14 cellular contexts compared by ENCODE assay signal in the genomic region with DNA sequence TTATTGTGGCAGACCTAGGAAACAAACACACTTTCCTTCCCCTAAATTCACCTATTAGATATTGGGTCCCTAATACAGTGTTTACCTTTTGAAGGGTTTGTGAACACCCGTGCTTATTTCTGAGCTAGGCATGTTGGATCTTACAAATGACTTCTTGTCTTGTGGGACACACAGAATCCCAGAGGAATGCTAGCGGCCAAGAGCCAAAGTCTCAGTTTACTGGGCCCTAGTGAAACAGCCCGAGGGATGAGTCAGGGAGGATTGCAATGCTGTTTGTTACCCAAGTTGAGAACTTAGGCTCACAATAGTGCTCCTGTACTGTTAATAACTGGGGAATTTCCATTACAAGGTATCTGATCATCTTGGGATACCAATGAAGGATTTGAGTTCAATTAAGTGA.
DNase-seq lines count a peak whose midpoint lies in the region; ATAC-seq, FAIRE-seq and TF ChIP-seq lines count a peak whose summit lies in the region.
"Had no signal": no experiment of that assay in that cellular context is flagged by ENCODE, and none has a peak within 500 bp of the region (broad histone marks: within the 10 kb centered on the region; RNA-seq: fewer than 3 reads in every experiment).

No MANE protein-coding gene starts in this region.

- intact Hi-C loops in heart left ventricle (cut with DNase I): no loop called here

- H3K9me3 ChIP-seq in A549: no peaks in the 10 kb centered on the region
- H3K9me3 ChIP-seq in heart left ventricle: no peaks in the 10 kb centered on the region

- H3K36me3 Mint-ChIP-seq in HFFc6 (ENCODE audit: low read depth): no peaks in the 10 kb centered on the region
- H3K36me3 Mint-ChIP-seq: activated CD4-positive, alpha-beta memory T cell treated with anti-CD3 and anti-CD28 coated beads for 36 hours; activated naive CD4-positive, alpha-beta T cell treated with anti-CD3 and anti-CD28 coated beads, Interleukin-2, amount 10 ng/mL, durations not matched to agents 7 days and 5 days had no signal

- no peaks in the 10 kb centered on the region for H3K27me3 Mint-ChIP-seq in HFFc6 (ENCODE audit: insufficient read depth)

- TF ChIP-seq RAD21 in A549 (conservative IDR thresholded peaks at IDR 0.05 in 1 of 2, IDR thresholded peaks at IDR 0.05 in 1 of 2): no peak

- no peaks in the 10 kb centered on the region for H3K27me3 ChIP-seq in heart left ventricle

- H3K27ac Mint-ChIP-seq in HFFc6: peak overlapping the region; percentile 66
- H3K27ac Mint-ChIP-seq: activated CD4-positive, alpha-beta memory T cell treated with anti-CD3 and anti-CD28 coated beads for 36 hours; activated naive CD4-positive, alpha-beta T cell treated with anti-CD3 and anti-CD28 coated beads, Interleukin-2, amount 10 ng/mL, durations not matched to agents 7 days and 5 days; T-helper 17 cell had no signal

- peak; percentile 26 to 54 for DNase-seq in A549 (ENCODE audit: low read depth in 1 of 2, low spot score in 1 of 2)
- DNase-seq in HFFc6: peak; percentile 85
- peak; percentile 85 for DNase-seq in amniotic epithelial cell (ENCODE audit: low read depth)
- DNase-seq in foreskin melanocyte: peak; percentile 89
- DNase-seq in heart left ventricle: no peak
- no peak for DNase-seq in activated CD4-positive, alpha-beta T cell treated with anti-CD3 and anti-CD28 coated beads, Interleukin-2, amount 50 U/mL, for 4 hours
- DNase-seq: activated CD4-positive, alpha-beta memory T cell treated with anti-CD3 and anti-CD28 coated beads for 36 hours; activated naive CD4-positive, alpha-beta T cell treated with anti-CD3 and anti-CD28 coated beads, Interleukin-2, amount 10 ng/mL, durations not matched to agents 7 days and 5 days; NCI-H1930; T-helper 17 cell had no signal

- H3K4me1 Mint-ChIP-seq in HFFc6 (ENCODE audit: low read depth): peaks cover 23% of the 10 kb centered on the region
- H3K4me1 Mint-ChIP-seq: activated naive CD4-positive, alpha-beta T cell treated with anti-CD3 and anti-CD28 coated beads, Interleukin-2, amount 10 ng/mL, durations not matched to agents 7 days and 5 days had no signal

- H3K27ac ChIP-seq in A549: peak overlapping the region; percentile 50 to 72
- H3K27ac ChIP-seq in heart left ventricle: no peak overlapping the region
- H3K27ac ChIP-seq: coronary artery had no signal

- H3K4me3 ChIP-seq in A549 (no peak overlapping the region), heart left ventricle (no peak overlapping the region)
- H3K4me3 ChIP-seq: coronary artery had no signal

- H3K4me1 ChIP-seq in A549: peaks cover 27% of the 10 kb centered on the region
- peaks cover 0 to 3% (median 0%) of the 10 kb centered on the region in 12 donors for H3K4me1 ChIP-seq in heart left ventricle

- peak overlapping the region; percentile 56 for H3K4me2 ChIP-seq in A549

- CTCF ChIA-PET in A549 (lab: Yijun Ruan, JAX): no interaction called here

- 12% methylated on average over 3 of the region's 3 CpGs for WGBS in A549 (ENCODE audit: missing lambda C conversion rate)
- WGBS in heart left ventricle, 4 donors: 69 to 81% (median 72%) methylated on average over 3 of the region's 3 CpGs

- no peak for TF ChIP-seq EP300 in A549 (IDR thresholded peaks at IDR 0.05)

- ATAC-seq in A549 (peak; percentile 77 to 81; a peak in 5 of 6 replicates), heart left ventricle (no peak), HG03442 (IDR thresholded peaks at IDR 0.05; ENCODE audit: unreplicated experiment) (no peak), HG03354 (IDR thresholded peaks at IDR 0.05; ENCODE audit: poor library complexity, severe bottlenecking, unreplicated experiment) (no peak)
- ATAC-seq: sciatic nerve, T-helper 17 cell had no signal

- H3K9me3 Mint-ChIP-seq in HFFc6: no peaks in the 10 kb centered on the region
- H3K9me3 Mint-ChIP-seq: activated CD4-positive, alpha-beta memory T cell treated with anti-CD3 and anti-CD28 coated beads for 36 hours; activated naive CD4-positive, alpha-beta T cell treated with anti-CD3 and anti-CD28 coated beads, Interleukin-2, amount 10 ng/mL, durations not matched to agents 7 days and 5 days had no signal

- H3K4me3 Mint-ChIP-seq in HFFc6: no peak overlapping the region
- H3K4me3 Mint-ChIP-seq: activated CD4-positive, alpha-beta memory T cell treated with anti-CD3 and anti-CD28 coated beads for 36 hours; activated naive CD4-positive, alpha-beta T cell treated with anti-CD3 and anti-CD28 coated beads, Interleukin-2, amount 10 ng/mL, durations not matched to agents 7 days and 5 days; T-helper 17 cell had no signal

- POLR2A ChIA-PET in A549 (lab: Yijun Ruan, JAX): no interaction called here

- TF ChIP-seq POLR2A in A549 (IDR thresholded peaks at IDR 0.05; ENCODE audit: low read length): no peak
- TF ChIP-seq POLR2A in heart left ventricle (IDR thresholded peaks at IDR 0.05): no peak

- no peak for TF ChIP-seq CTCF in A549 (IDR thresholded peaks at IDR 0.05)
- TF ChIP-seq CTCF in HFFc6 (IDR thresholded peaks at IDR 0.05): no peak
- no peak for TF ChIP-seq CTCF in heart left ventricle (IDR thresholded peaks at IDR 0.05)

- no peak for FAIRE-seq in A549 (lab: Jason Lieb, UNC)

- H3K36me3 ChIP-seq in heart left ventricle: no peaks in the 10 kb centered on the region

TF ChIP-seq in A549, 52 proteins besides CTCF, POLR2A, EP300 and RAD21:
- no peak for TF ChIP-seq HOXB5 (CRISPR knock-in tag; IDR thresholded peaks at IDR 0.05)
- TF ChIP-seq FOSL2 (IDR thresholded peaks at IDR 0.05): no peak
- peak; percentile 46; the same call in 1 of the 2 replicates for TF ChIP-seq FOSL2 (CRISPR knock-in tag; IDR thresholded peaks at IDR 0.05)
- no peak for TF ChIP-seq ESRRA (IDR thresholded peaks at IDR 0.05; ENCODE audit: borderline replicate concordance, low read length)
- no peak for TF ChIP-seq FOSB (CRISPR knock-in tag; IDR thresholded peaks at IDR 0.05)
- peak; percentile 10 to 73; a peak in 3 of 4 replicates for TF ChIP-seq CEBPB (IDR thresholded peaks at IDR 0.05)
- no peak for TF ChIP-seq RCOR1 (IDR thresholded peaks at IDR 0.05; ENCODE audit: low read depth, low read length)
- no peak for TF ChIP-seq KDM1A (IDR thresholded peaks at IDR 0.05; ENCODE audit: low read depth)
- TF ChIP-seq PHF8 (IDR thresholded peaks at IDR 0.05; ENCODE audit: borderline replicate concordance, low read depth): no peak
- TF ChIP-seq MYC (IDR thresholded peaks at IDR 0.05; ENCODE audit: borderline replicate concordance, low read length): no peak
- TF ChIP-seq, protein P1, sequence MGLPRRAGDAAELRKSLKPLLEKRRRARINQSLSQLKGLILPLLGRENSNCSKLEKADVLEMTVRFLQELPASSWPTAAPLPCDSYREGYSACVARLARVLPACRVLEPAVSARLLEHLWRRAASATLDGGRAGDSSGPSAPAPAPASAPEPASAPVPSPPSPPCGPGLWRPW (IDR thresholded peaks at IDR 0.05): no peak
- TF ChIP-seq KDM5A (IDR thresholded peaks at IDR 0.05): no peak
- 0 out of 2 replicates have a peak, but pooled peaks have one; percentile 3 for TF ChIP-seq EHMT2 (IDR thresholded peaks at IDR 0.05; ENCODE audit: low read depth)
TF ChIP-seq in A549: peak in this region for 3.

Comparison
In these comparisons a context has a peak if more than half of its experiments do, and no peak if none do; other contexts are left out.
1. ATAC-seq: peak in A549 (2 of 2); none in heart left ventricle (0 of 4), HG03442 (single experiment) and HG03354 (single experiment).
2. DNase-seq: peak in A549 (2 of 2), HFFc6 (single experiment), amniotic epithelial cell (single experiment) and foreskin melanocyte (single experiment); none in heart left ventricle (0 of 5) and activated CD4-positive, alpha-beta T cell treated with anti-CD3 and anti-CD28 coated beads, Interleukin-2, amount 50 U/mL, for 4 hours (0 of 2).
3. H3K27ac ChIP-seq: peak in A549 (2 of 2); none in heart left ventricle (0 of 12).